ENCODE assay signal across 1 cellular context in the genomic region with DNA sequence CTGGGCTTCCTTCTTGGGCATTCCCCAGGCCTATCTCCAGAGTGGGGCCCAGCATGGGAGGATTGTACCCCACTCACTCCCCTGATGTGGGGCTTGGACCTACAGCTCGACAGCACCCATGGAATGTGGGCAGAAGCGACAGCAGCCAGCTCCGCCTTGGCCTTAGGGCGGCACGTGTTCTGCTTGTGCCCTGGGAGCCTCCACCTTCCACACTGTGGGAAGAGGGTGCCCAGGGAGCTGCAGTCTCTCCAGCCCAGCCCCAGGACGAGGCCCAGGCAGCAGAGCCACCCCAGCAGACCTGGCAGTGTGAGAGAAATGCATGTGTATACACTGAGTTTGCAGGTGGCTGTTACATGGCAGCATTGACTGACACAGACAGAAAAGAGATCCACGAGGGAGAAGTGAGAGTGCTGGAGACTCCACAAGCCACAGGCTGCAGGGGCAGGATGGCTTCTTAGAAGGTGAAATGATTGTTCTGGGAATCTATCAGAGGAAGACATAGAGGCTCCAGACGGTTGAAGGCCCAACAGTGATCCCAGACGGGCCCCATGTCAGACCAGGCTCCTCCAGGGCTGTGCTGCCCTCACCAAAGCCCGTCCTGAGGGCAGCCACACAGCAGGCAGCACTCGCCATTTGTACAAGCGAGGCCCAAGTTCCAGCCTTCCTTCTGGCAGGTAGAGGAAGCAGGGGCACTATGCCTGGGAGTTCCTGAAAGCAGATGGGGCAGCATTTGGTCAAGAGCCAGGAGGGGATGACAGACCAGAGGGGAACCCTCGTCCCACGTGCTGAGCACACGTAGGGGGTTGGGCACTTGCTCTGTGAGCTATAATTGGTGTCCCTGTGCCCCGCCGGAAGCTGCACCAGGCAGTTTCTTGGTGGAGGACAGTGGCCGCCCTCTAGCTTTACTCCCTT.
TF ChIP-seq lines count a peak whose summit lies in the region.

No MANE protein-coding gene starts in this region.

TF ChIP-seq in IMR-90, 13 proteins besides CTCF, POLR2A, EP300 and RAD21:
- no peak for TF ChIP-seq RCOR1 (IDR thresholded peaks at IDR 0.05; ENCODE audit: insufficient replicate concordance, low read length)
